ENCODE assay signal across 10 cellular contexts in the genomic region with DNA sequence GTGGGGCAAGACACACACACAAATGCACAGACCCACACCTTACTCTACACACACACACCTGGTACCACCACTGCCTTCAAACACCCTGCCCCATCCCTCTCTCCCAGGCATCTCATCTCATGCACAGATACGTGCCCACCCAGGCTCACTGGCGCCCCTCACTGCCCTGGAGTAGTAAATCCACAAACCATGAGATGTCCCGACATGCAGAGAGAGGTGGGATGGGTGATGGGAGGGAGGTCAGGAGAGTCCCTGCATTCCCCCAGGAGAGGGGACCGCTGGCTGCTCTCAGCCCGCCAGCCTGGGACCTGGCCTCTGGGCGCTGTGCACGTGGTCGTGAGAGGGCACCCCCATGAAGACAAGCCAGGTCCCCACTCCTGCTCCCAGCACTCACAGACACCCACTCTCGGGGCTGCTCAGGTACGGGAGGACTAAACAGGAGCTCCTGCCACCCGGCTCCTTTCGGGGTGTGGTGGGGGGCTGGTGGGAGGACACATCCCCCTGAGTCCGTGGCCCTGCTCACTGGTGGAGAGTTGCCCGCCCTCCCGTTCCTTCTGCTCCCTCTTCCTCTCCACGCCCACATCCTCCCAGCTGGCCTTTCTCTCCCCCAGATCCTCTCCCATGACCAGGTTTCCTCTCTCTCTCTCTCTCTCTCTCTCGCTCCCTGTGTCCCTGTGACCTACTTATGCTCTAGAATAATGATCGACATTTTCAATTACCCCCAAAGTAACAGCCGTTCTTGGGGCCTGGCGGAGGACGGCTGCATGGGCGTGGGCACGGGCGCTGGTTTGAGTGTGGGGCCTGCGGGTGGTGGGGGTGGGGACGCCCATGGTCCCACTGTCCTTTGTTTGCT. TPM values are rescaled to one million over a fixed set of nuclear protein-coding genes. Genes with fewer than 3 reads are reported as not detected.
A peak's percentile ranks its signal among the peaks of the same experiment; 100 is the strongest.
DNase-seq lines count a peak whose midpoint lies in the region; ATAC-seq, FAIRE-seq and TF ChIP-seq lines count a peak whose summit lies in the region.
"Had no signal": no experiment of that assay in that cellular context is flagged by ENCODE, and none has a peak within 500 bp of the region (broad histone marks: within the 10 kb centered on the region; RNA-seq: fewer than 3 reads in every experiment).

No MANE protein-coding gene starts in this region.

- WGBS in gastroesophageal sphincter (ENCODE audit: low coverage in 1 of 2), 2 donors: 10 to 27% methylated on average over 2 to 18 of the region's 26 CpGs

- CTCF ChIA-PET in activated CD4-positive, alpha-beta T cell treated with anti-CD3 and anti-CD28 coated beads for 36 hours (lab: Charles Lee): interaction anchor here (1.1 to 3.8 kb wide), 2 partner anchors 70 to 419 kb away, joined by 3 to 46 read pairs; no protein-coding TSS in a partner anchor

- peak overlapping the region in 3 of 4 donors; percentile 48 to 73 (median 56) for H3K27ac ChIP-seq in gastroesophageal sphincter
- peak overlapping the region; percentile 50 for H3K27ac ChIP-seq in rectal smooth muscle tissue (ENCODE audit: low read depth, low read length)

- peak overlapping the region in 1 of 2 donors; percentile 22 for H3K4me3 ChIP-seq in gastroesophageal sphincter
- H3K4me3 ChIP-seq in rectal smooth muscle tissue (ENCODE audit: low read length): no peak overlapping the region

- no peak for TF ChIP-seq EP300 in gastroesophageal sphincter (IDR thresholded peaks at IDR 0.05)

- H3K27me3 Mint-ChIP-seq in activated CD4-positive, alpha-beta T cell treated with anti-CD3 and anti-CD28 coated beads for 36 hours: peaks cover 12% of the 10 kb centered on the region

- H3K9ac ChIP-seq in rectal smooth muscle tissue (ENCODE audit: low read length): no peak overlapping the region

- H3K27ac Mint-ChIP-seq in activated CD4-positive, alpha-beta T cell treated with anti-CD3 and anti-CD28 coated beads for 36 hours: no peak overlapping the region
- H3K27ac Mint-ChIP-seq: activated T-helper 17 cell treated with anti-CD3 and anti-CD28 coated beads, Interleukin-2, amount 50 U/mL, for 72 hours; T-helper 1 cell treated with Interleukin-12 subunit alpha and Interleukin-12 subunit beta and Interleukin-4 antibody, amounts not matched to agents 30 μg/mL and 1 μg/mL, for 36 hours had no signal

- POLR2A ChIA-PET in activated CD4-positive, alpha-beta T cell treated with anti-CD3 and anti-CD28 coated beads for 36 hours (lab: Charles Lee): no interaction called here

- H3K36me3 Mint-ChIP-seq in activated CD4-positive, alpha-beta T cell treated with anti-CD3 and anti-CD28 coated beads for 36 hours (ENCODE audit: low read depth): no peaks in the 10 kb centered on the region

- ATAC-seq in gastroesophageal sphincter (peak; percentile 59), GM19397 (IDR thresholded peaks at IDR 0.05; ENCODE audit: unreplicated experiment) (no peak)
- no peak for ATAC-seq in activated CD4-positive, alpha-beta T cell treated with anti-CD3 and anti-CD28 coated beads for 36 hours
- ATAC-seq: activated T-helper 17 cell treated with anti-CD3 and anti-CD28 coated beads, Interleukin-2, amount 50 U/mL, for 72 hours had no signal

- DNase-seq in GM13976 (ENCODE audit: low spot score) (peak; percentile 19), RPMI7951 (ENCODE audit: low read depth) (peak; percentile 31), NCI-H526 treated with DMSO at 0.1 percent for 48 hours (lab: John Stamatoyannopoulos, UW) (no peak), GM19239 (ENCODE audit: insufficient read length, low spot score) (no peak)
- no peak for DNase-seq in activated CD4-positive, alpha-beta T cell treated with anti-CD3 and anti-CD28 coated beads for 36 hours

- H3K9me3 ChIP-seq in gastroesophageal sphincter: no peaks in the 10 kb centered on the region

- H3K27me3 ChIP-seq in gastroesophageal sphincter: no peaks in the 10 kb centered on the region
- H3K27me3 ChIP-seq in rectal smooth muscle tissue (ENCODE audit: control insufficient read depth, insufficient read depth, low read length): no peaks in the 10 kb centered on the region

- intact Hi-C loops in activated CD4-positive, alpha-beta T cell treated with anti-CD3 and anti-CD28 coated beads for 36 hours (cut with DNase I, micrococcal nuclease): no loop called here

- no peak for TF ChIP-seq POLR2A in gastroesophageal sphincter (IDR thresholded peaks at IDR 0.05)

- in situ Hi-C loops in GM13976 (cut with MboI; ENCODE audit: low sequenced_read_pairs, unreplicated experiment): no loop called here

- no peaks in the 10 kb centered on the region for H3K36me3 ChIP-seq in gastroesophageal sphincter
- no peaks in the 10 kb centered on the region for H3K36me3 ChIP-seq in rectal smooth muscle tissue (ENCODE audit: control insufficient read depth, insufficient read depth, low read length)

- H3K4me3 Mint-ChIP-seq in activated CD4-positive, alpha-beta T cell treated with anti-CD3 and anti-CD28 coated beads for 36 hours: no peak overlapping the region
- H3K4me3 Mint-ChIP-seq: activated T-helper 17 cell treated with anti-CD3 and anti-CD28 coated beads, Interleukin-2, amount 50 U/mL, for 72 hours; T-helper 1 cell treated with Interleukin-12 subunit alpha and Interleukin-12 subunit beta and Interleukin-4 antibody, amounts not matched to agents 30 μg/mL and 1 μg/mL, for 36 hours had no signal

- H3K4me1 ChIP-seq in gastroesophageal sphincter: peaks cover 0 to 29% (median 19%) of the 10 kb centered on the region in 3 donors
- H3K4me1 ChIP-seq in rectal smooth muscle tissue (ENCODE audit: control insufficient read depth, insufficient read depth, low read length): peaks cover 21% of the 10 kb centered on the region

- peaks cover 12% of the 10 kb centered on the region for H3K4me1 Mint-ChIP-seq in activated CD4-positive, alpha-beta T cell treated with anti-CD3 and anti-CD28 coated beads for 36 hours

- FAIRE-seq in GM19239 (lab: Jason Lieb, UNC): no peak

- no peaks in the 10 kb centered on the region for H3K9me3 Mint-ChIP-seq in activated CD4-positive, alpha-beta T cell treated with anti-CD3 and anti-CD28 coated beads for 36 hours (ENCODE audit: low read depth)
- H3K9me3 Mint-ChIP-seq: activated T-helper 17 cell treated with anti-CD3 and anti-CD28 coated beads, Interleukin-2, amount 50 U/mL, for 72 hours; T-helper 1 cell treated with Interleukin-12 subunit alpha and Interleukin-12 subunit beta and Interleukin-4 antibody, amounts not matched to agents 30 μg/mL and 1 μg/mL, for 36 hours had no signal

- TF ChIP-seq CTCF in GM13976 (IDR thresholded peaks at IDR 0.05; ENCODE audit: borderline replicate concordance, control extremely low read depth, extremely low read depth, insufficient read depth, missing control alignments) (no peak), gastroesophageal sphincter (IDR thresholded peaks at IDR 0.05) (no peak)

RNA-seq across cellular contexts. Expression of gene CSPG4, which starts 18.8 kb away (rescaled TPM):
- total RNA-seq in RPMI7951 (2014; rRNA removed; shearing (Covaris generic)): 31.4 and 52.5 TPM in 2 replicates
- total RNA-seq in gastroesophageal sphincter: 100 to 1,000 TPM in 3 of 4 donors, 10 to 100 TPM in 1; 98.7 to 396 (median 151) TPM
- not detected for total RNA-seq in activated CD4-positive, alpha-beta T cell treated with anti-CD3 and anti-CD28 coated beads for 36 hours

Comparison
In these comparisons a context has a peak if more than half of its experiments do, and no peak if none do; other contexts are left out.
1. DNase-seq: peak in GM13976 (single experiment) and RPMI7951 (single experiment); none in activated CD4-positive, alpha-beta T cell treated with anti-CD3 and anti-CD28 coated beads for 36 hours (single experiment), NCI-H526 treated with DMSO at 0.1 percent for 48 hours (single experiment) and GM19239 (single experiment).
2. RNA of gene CSPG4, which starts 18.8 kb away (total RNA-seq): 98.7 to 396 TPM in gastroesophageal sphincter and 31.4 to 52.5 TPM in RPMI7951; not detected in activated CD4-positive, alpha-beta T cell treated with anti-CD3 and anti-CD28 coated beads for 36 hours; every median in the first group is over 10 times any median in the second.